ENCODE assay signal across 9 cellular contexts in genomic region chrX:116204947-116205346, GRCh38. TPM values are rescaled to one million over a fixed set of nuclear protein-coding genes. Genes with fewer than 3 reads are reported as not detected.
DNase-seq lines count a peak whose midpoint lies in the region; ATAC-seq and TF ChIP-seq lines count a peak whose summit lies in the region.
"Had no signal": no experiment of that assay in that cellular context is flagged by ENCODE, and none has a peak within 500 bp of the region (broad histone marks: within the 10 kb centered on the region; RNA-seq: fewer than 3 reads in every experiment).

No MANE protein-coding gene starts in this region.

- H3K27ac ChIP-seq in right atrium auricular region = no peak overlapping the region
- H3K27ac ChIP-seq in ascending aorta = no peak overlapping the region

- H3K27me3 Mint-ChIP-seq in activated T-helper 17 cell treated with anti-CD3 and anti-CD28 coated beads, Interleukin-2, amount 50 U/mL, for 72 hours = no peaks in the 10 kb centered on the region
- H3K27me3 Mint-ChIP-seq: activated naive CD8-positive, alpha-beta T cell treated with anti-CD3 and anti-CD28 coated beads, Interleukin-2, amount 10 ng/mL, durations not matched to agents 7 days and 5 days had no signal

- no peak overlapping the region for H3K4me3 Mint-ChIP-seq in activated T-helper 17 cell treated with anti-CD3 and anti-CD28 coated beads, Interleukin-2, amount 50 U/mL, for 72 hours
- H3K4me3 Mint-ChIP-seq: activated naive CD8-positive, alpha-beta T cell treated with anti-CD3 and anti-CD28 coated beads, Interleukin-2, amount 10 ng/mL, durations not matched to agents 7 days and 5 days had no signal

- H3K27me3 ChIP-seq in right atrium auricular region = no peaks in the 10 kb centered on the region
- no peaks in the 10 kb centered on the region for H3K27me3 ChIP-seq in ascending aorta

- intact Hi-C loops in cardiac septum (cut with DNase I) = no loop called here
- intact Hi-C loops in ascending aorta (cut with DNase I) = no loop called here

- no peaks in the 10 kb centered on the region for H3K36me3 Mint-ChIP-seq in activated T-helper 17 cell treated with anti-CD3 and anti-CD28 coated beads, Interleukin-2, amount 50 U/mL, for 72 hours (ENCODE audit: low read depth)
- H3K36me3 Mint-ChIP-seq: activated naive CD8-positive, alpha-beta T cell treated with anti-CD3 and anti-CD28 coated beads, Interleukin-2, amount 10 ng/mL, durations not matched to agents 7 days and 5 days had no signal

- no peak overlapping the region for H3K27ac Mint-ChIP-seq in activated T-helper 17 cell treated with anti-CD3 and anti-CD28 coated beads, Interleukin-2, amount 50 U/mL, for 72 hours
- H3K27ac Mint-ChIP-seq: activated naive CD8-positive, alpha-beta T cell treated with anti-CD3 and anti-CD28 coated beads, Interleukin-2, amount 10 ng/mL, durations not matched to agents 7 days and 5 days had no signal

- no peak overlapping the region for H3K4me3 ChIP-seq in right atrium auricular region
- H3K4me3 ChIP-seq in epithelial cell of proximal tubule (ENCODE audit: low read depth, low read length) = no peak overlapping the region
- H3K4me3 ChIP-seq in retinal pigment epithelial cell (ENCODE audit: low read length) = no peak overlapping the region
- H3K4me3 ChIP-seq in ascending aorta = no peak overlapping the region

- H3K4me1 ChIP-seq in right atrium auricular region = no peaks in the 10 kb centered on the region
- no peaks in the 10 kb centered on the region for H3K4me1 ChIP-seq in ascending aorta

- ATAC-seq in activated T-helper 17 cell treated with anti-CD3 and anti-CD28 coated beads, Interleukin-2, amount 50 U/mL, for 72 hours (replicated peaks) = no peak

- H3K36me3 ChIP-seq in right atrium auricular region (no peaks in the 10 kb centered on the region), ascending aorta (no peaks in the 10 kb centered on the region)

- H3K9me3 Mint-ChIP-seq in activated T-helper 17 cell treated with anti-CD3 and anti-CD28 coated beads, Interleukin-2, amount 50 U/mL, for 72 hours = no peaks in the 10 kb centered on the region
- H3K9me3 Mint-ChIP-seq: activated naive CD8-positive, alpha-beta T cell treated with anti-CD3 and anti-CD28 coated beads, Interleukin-2, amount 10 ng/mL, durations not matched to agents 7 days and 5 days had no signal

- peak; percentile 41 to 63 for TF ChIP-seq CTCF in right atrium auricular region (IDR thresholded peaks at IDR 0.05)
- TF ChIP-seq CTCF in epithelial cell of proximal tubule (conservative IDR thresholded peaks at IDR 0.05; ENCODE audit: low read depth, low read length) = peak; percentile 64
- peak; percentile 62 for TF ChIP-seq CTCF in retinal pigment epithelial cell (conservative IDR thresholded peaks at IDR 0.05; ENCODE audit: low read depth, low read length)
- TF ChIP-seq CTCF in ascending aorta (IDR thresholded peaks at IDR 0.05) = peak in 1 of 3 experiments; percentile 35

- H3K4me1 Mint-ChIP-seq in activated T-helper 17 cell treated with anti-CD3 and anti-CD28 coated beads, Interleukin-2, amount 50 U/mL, for 72 hours = no peaks in the 10 kb centered on the region
- H3K4me1 Mint-ChIP-seq: activated naive CD8-positive, alpha-beta T cell treated with anti-CD3 and anti-CD28 coated beads, Interleukin-2, amount 10 ng/mL, durations not matched to agents 7 days and 5 days had no signal

- H3K9me3 ChIP-seq in right atrium auricular region (no peaks in the 10 kb centered on the region), ascending aorta (no peaks in the 10 kb centered on the region)

- DNase-seq in right atrium auricular region (ENCODE audit: low spot score) (no peak), cardiac septum (ENCODE audit: low spot score) (no peak), NCI-H2227 (lab: John Stamatoyannopoulos, UW; ENCODE audit: unreplicated experiment) (peak; percentile 28), epithelial cell of proximal tubule (ENCODE audit: low read depth) (no peak), retinal pigment epithelial cell (ENCODE audit: low read depth) (no peak), ascending aorta (ENCODE audit: low spot score in 2 of 2) (no peak), D341Med (ENCODE audit: low spot score) (no peak)
- DNase-seq: activated naive CD8-positive, alpha-beta T cell treated with anti-CD3 and anti-CD28 coated beads, Interleukin-2, amount 10 ng/mL, durations not matched to agents 7 days and 5 days had no signal

RNA-seq across cellular contexts. Expression of gene AGTR2, which starts 34.4 kb away (rescaled TPM):
- total RNA-seq in right atrium auricular region (not detected), cardiac septum (not detected), epithelial cell of proximal tubule (not detected in 2 replicates), ascending aorta (not detected)
- total RNA-seq in activated T-helper 17 cell treated with anti-CD3 and anti-CD28 coated beads, Interleukin-2, amount 50 U/mL, for 72 hours = not detected
- total RNA-seq: activated naive CD8-positive, alpha-beta T cell treated with anti-CD3 and anti-CD28 coated beads, Interleukin-2, amount 10 ng/mL, durations not matched to agents 7 days and 5 days had no signal
